Comparison of ENCODE assay signal across 2 cellular contexts in genomic region chr20:62736026-62736406, GRCh38.
TF ChIP-seq lines count a peak whose summit lies in the region.

No MANE protein-coding gene starts in this region.

TF ChIP-seq in HCT116, 20 proteins besides CTCF, POLR2A, EP300 and RAD21:
- TF ChIP-seq, protein P1, sequence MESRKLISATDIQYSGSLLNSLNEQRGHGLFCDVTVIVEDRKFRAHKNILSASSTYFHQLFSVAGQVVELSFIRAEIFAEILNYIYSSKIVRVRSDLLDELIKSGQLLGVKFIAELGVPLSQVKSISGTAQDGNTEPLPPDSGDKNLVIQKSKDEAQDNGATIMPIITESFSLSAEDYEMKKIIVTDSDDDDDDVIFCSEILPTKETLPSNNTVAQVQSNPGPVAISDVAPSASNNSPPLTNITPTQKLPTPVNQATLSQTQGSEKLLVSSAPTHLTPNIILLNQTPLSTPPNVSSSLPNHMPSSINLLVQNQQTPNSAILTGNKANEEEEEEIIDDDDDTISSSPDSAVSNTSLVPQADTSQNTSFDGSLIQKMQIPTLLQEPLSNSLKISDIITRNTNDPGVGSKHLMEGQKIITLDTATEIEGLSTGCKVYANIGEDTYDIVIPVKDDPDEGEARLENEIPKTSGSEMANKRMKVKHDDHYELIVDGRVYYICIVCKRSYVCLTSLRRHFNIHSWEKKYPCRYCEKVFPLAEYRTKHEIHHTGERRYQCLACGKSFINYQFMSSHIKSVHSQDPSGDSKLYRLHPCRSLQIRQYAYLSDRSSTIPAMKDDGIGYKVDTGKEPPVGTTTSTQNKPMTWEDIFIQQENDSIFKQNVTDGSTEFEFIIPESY (IDR thresholded peaks at IDR 0.05; ENCODE audit: extremely low read depth, insufficient replicate concordance, low read length), result no peak
- TF ChIP-seq FOSL1 (IDR thresholded peaks at IDR 0.05; ENCODE audit: low read depth) (no peak), SP1 (IDR thresholded peaks at IDR 0.05; ENCODE audit: low read depth) (no peak), ELF1 (IDR thresholded peaks at IDR 0.05; ENCODE audit: borderline replicate concordance, low read depth) (no peak), REST (IDR thresholded peaks at IDR 0.05; ENCODE audit: low read depth) (no peak), YY1 (IDR thresholded peaks at IDR 0.05; ENCODE audit: extremely low read depth, insufficient replicate concordance, low read depth, low read length) (no peak), ZFX (IDR thresholded peaks at IDR 0.05) (no peak), EZH2 (IDR thresholded peaks at IDR 0.05) (no peak), JUND (IDR thresholded peaks at IDR 0.05) (no peak), SRF (IDR thresholded peaks at IDR 0.05; ENCODE audit: low read depth) (no peak), POLR2AphosphoS5 (IDR thresholded peaks at IDR 0.05; ENCODE audit: low read depth, low read length) (no peak), ZNF274 (IDR thresholded peaks at IDR 0.05; ENCODE audit: low read depth, low read length) (no peak), TCF7L2 (IDR thresholded peaks at IDR 0.05; ENCODE audit: borderline replicate concordance, extremely low read depth, insufficient read depth, insufficient read length) (no peak), ATF3 (IDR thresholded peaks at IDR 0.05) (no peak)

TF ChIP-seq in H1, 55 proteins besides CTCF, POLR2A, EP300 and RAD21:
- TF ChIP-seq JUND (IDR thresholded peaks at IDR 0.05; ENCODE audit: low read length) (no peak), RFX5 (IDR thresholded peaks at IDR 0.05; ENCODE audit: borderline replicate concordance, low read depth, low read length) (no peak), CEBPB (IDR thresholded peaks at IDR 0.05; ENCODE audit: low read depth, low read length) (no peak), KDM4A (IDR thresholded peaks at IDR 0.05; ENCODE audit: low read depth, low read length, severe bottlenecking) (no peak), RNF2 (IDR thresholded peaks at IDR 0.05; ENCODE audit: borderline replicate concordance, low read depth, low read length, missing control alignments, poor library complexity, severe bottlenecking) (no peak), NANOG (IDR thresholded peaks at IDR 0.05; ENCODE audit: insufficient read depth, low read depth, low read length, poor library complexity, severe bottlenecking) (no peak), KDM1A (IDR thresholded peaks at IDR 0.05; ENCODE audit: borderline replicate concordance, low read length) (no peak), CHD2 (IDR thresholded peaks at IDR 0.05; ENCODE audit: low read length) (no peak), TBP (IDR thresholded peaks at IDR 0.05; ENCODE audit: low read depth, low read length) (no peak), SIRT6 (IDR thresholded peaks at IDR 0.05; ENCODE audit: low read length) (no peak), ASH2L (IDR thresholded peaks at IDR 0.05; ENCODE audit: low read length) (no peak), CBX5 (IDR thresholded peaks at IDR 0.05; ENCODE audit: low read depth, low read length) (no peak), SP2 (IDR thresholded peaks at IDR 0.05; ENCODE audit: low read length) (no peak), E2F6 (IDR thresholded peaks at IDR 0.05) (no peak), NRF1 (IDR thresholded peaks at IDR 0.05; ENCODE audit: low read depth, low read length) (no peak), CREB1 (IDR thresholded peaks at IDR 0.05) (no peak), KDM5A (IDR thresholded peaks at IDR 0.05; ENCODE audit: low read length) (no peak)
- TF ChIP-seq, protein P2, sequence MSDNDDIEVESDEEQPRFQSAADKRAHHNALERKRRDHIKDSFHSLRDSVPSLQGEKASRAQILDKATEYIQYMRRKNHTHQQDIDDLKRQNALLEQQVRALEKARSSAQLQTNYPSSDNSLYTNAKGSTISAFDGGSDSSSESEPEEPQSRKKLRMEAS (IDR thresholded peaks at IDR 0.05), result no peak
